In genomic region chr17:7840441-7840840, GRCh38 we compare ENCODE assay signal across 9 cellular contexts. TPM values are rescaled to one million over a fixed set of nuclear protein-coding genes. Genes with fewer than 3 reads are reported as not detected.
DNase-seq lines count a peak whose midpoint lies in the region; ATAC-seq, FAIRE-seq and TF ChIP-seq lines count a peak whose summit lies in the region.
"Had no signal": no experiment of that assay in that cellular context is flagged by ENCODE, and none has a peak within 500 bp of the region (broad histone marks: within the 10 kb centered on the region; RNA-seq: fewer than 3 reads in every experiment).

No MANE protein-coding gene starts in this region.

- CTCF ChIA-PET in HepG2 (lab: Yijun Ruan, JAX; ENCODE audit: low intra/inter-chr PET ratio, low total read pairs) = no interaction called here

- H3K4me1 ChIP-seq in HepG2 (ENCODE audit: insufficient read depth, low read length) (peaks cover 47% of the 10 kb centered on the region), right lobe of liver (peaks cover 0 to 39% (median 8%) of the 10 kb centered on the region in 4 donors), muscle layer of duodenum (ENCODE audit: control insufficient read depth in 1 of 2, insufficient read depth in 2 of 2, low read length in 2 of 2) (peaks cover 37 to 52% of the 10 kb centered on the region in 2 donors), uterus (peaks cover 12 to 15% of the 10 kb centered on the region in 2 donors)

- H3K36me3 ChIP-seq in HepG2 (replicated peaks in 1 of 2; ENCODE audit: control insufficient read depth in 1 of 2, insufficient read depth in 2 of 2, low read length in 2 of 2) = peaks cover 3 to 6% of the 10 kb centered on the region in 2 experiments; a peak in 3 of 5 replicates
- peaks cover 0 to 4% (median 0%) of the 10 kb centered on the region in 4 donors for H3K36me3 ChIP-seq in right lobe of liver
- peaks cover 0 to 40% of the 10 kb centered on the region in 2 donors for H3K36me3 ChIP-seq in muscle layer of duodenum (ENCODE audit: control insufficient read depth in 1 of 2, insufficient read depth in 2 of 2, low read length in 2 of 2)
- H3K36me3 ChIP-seq in uterus = no peaks in the 10 kb centered on the region

- no peak for TF ChIP-seq RAD21 in HepG2 (CRISPR knock-in tag; IDR thresholded peaks at IDR 0.05)

- no peaks in the 10 kb centered on the region for H3K27me3 Mint-ChIP-seq in activated naive CD8-positive, alpha-beta T cell treated with anti-CD3 and anti-CD28 coated beads, Interleukin-2, amount 50 U/mL, for 24 hours

- H3K4me1 Mint-ChIP-seq in activated naive CD8-positive, alpha-beta T cell treated with anti-CD3 and anti-CD28 coated beads, Interleukin-2, amount 50 U/mL, for 24 hours = peaks cover 56% of the 10 kb centered on the region

- intact Hi-C loops in HepG2 (cut with micrococcal nuclease; ENCODE audit: unreplicated experiment) = loop anchor here (5.0 kb wide), 1 partner anchor 202 kb away; no protein-coding TSS in a partner anchor
- intact Hi-C loops in right lobe of liver (cut with DNase I) = no loop called here
- intact Hi-C loops in uterus (cut with DNase I; ENCODE audit: low total_unique reads) = no loop called here

- POLR2A ChIA-PET in HepG2 (lab: Yijun Ruan, JAX) = interaction anchor here (6.4 kb wide), 1 partner anchor 16 kb away, joined by 95 read pairs; the partner anchor contains the start of genes CYB5D1, NAA38 and TMEM88

- H3K4me2 ChIP-seq in HepG2 (ENCODE audit: low read depth, low read length) = peak overlapping the region; percentile 96

- peak overlapping the region; percentile 91 for H3K4me3 Mint-ChIP-seq in activated naive CD8-positive, alpha-beta T cell treated with anti-CD3 and anti-CD28 coated beads, Interleukin-2, amount 50 U/mL, for 24 hours

- H3K27ac ChIP-seq in HepG2 (ENCODE audit: extremely low read length, insufficient read depth, low read length) (peak overlapping the region; percentile 7), right lobe of liver (peak overlapping the region in 1 of 3 donors; percentile 99), muscle layer of duodenum (ENCODE audit: low read length) (peak overlapping the region; percentile 99), uterus (peak overlapping the region; percentile 95 to 99)

- H3K36me3 Mint-ChIP-seq in activated naive CD8-positive, alpha-beta T cell treated with anti-CD3 and anti-CD28 coated beads, Interleukin-2, amount 50 U/mL, for 24 hours (ENCODE audit: low read depth) = peaks cover 6% of the 10 kb centered on the region

- TF ChIP-seq EP300 in HepG2 (IDR thresholded peaks at IDR 0.05; ENCODE audit: low read depth in 2 of 2, low read length in 2 of 2) (no peak), HepG2 (CRISPR knock-in tag; IDR thresholded peaks at IDR 0.05; ENCODE audit: borderline replicate concordance) (no peak)

- H3K4me3 ChIP-seq in HepG2 (replicated peaks in 1 of 3; ENCODE audit: insufficient read depth in 1 of 3, low read depth in 2 of 3, low read length in 3 of 3) (peak overlapping the region in 1 of 3 experiments; percentile 83; a peak in 1 of 6 replicates), right lobe of liver (no peak overlapping the region), muscle layer of duodenum (ENCODE audit: low read depth in 1 of 2, low read length in 2 of 2) (peak overlapping the region in 1 of 2 donors; percentile 82), uterus (no peak overlapping the region)

- TF ChIP-seq CTCF in HepG2 (CRISPR knock-in tag; IDR thresholded peaks at IDR 0.05) (no peak), right lobe of liver (IDR thresholded peaks at IDR 0.05) (no peak), uterus (IDR thresholded peaks at IDR 0.05) (no peak)

- H3K79me2 ChIP-seq in HepG2 (ENCODE audit: insufficient read depth, low read length) = peaks cover 58% of the 10 kb centered on the region

- H3K9ac ChIP-seq in HepG2 (ENCODE audit: insufficient read depth, low read depth, low read length) = peak overlapping the region; percentile 96; the same call in 1 of the 2 replicates

- H3K27me3 ChIP-seq in HepG2 (ENCODE audit: control insufficient read depth in 1 of 2, insufficient read depth in 2 of 2, low read length in 2 of 2) (peaks cover 0 to 3% of the 10 kb centered on the region in 2 experiments; a peak in 1 of 5 replicates), right lobe of liver (no peaks in the 10 kb centered on the region), muscle layer of duodenum (ENCODE audit: low read depth, low read length) (no peaks in the 10 kb centered on the region), uterus (no peaks in the 10 kb centered on the region)

- TF ChIP-seq POLR2A in HepG2 (IDR thresholded peaks at IDR 0.05; ENCODE audit: insufficient read depth in 1 of 2, low read depth in 2 of 2, low read length in 2 of 2) = no peak
- TF ChIP-seq POLR2A in right lobe of liver (IDR thresholded peaks at IDR 0.05) = no peak
- no peak for TF ChIP-seq POLR2A in uterus (IDR thresholded peaks at IDR 0.05)

- ATAC-seq in HepG2 (no peak), right lobe of liver (no peak), HG03520 (IDR thresholded peaks at IDR 0.05; ENCODE audit: unreplicated experiment) (no peak)
- no peak for ATAC-seq in activated naive CD8-positive, alpha-beta T cell treated with anti-CD3 and anti-CD28 coated beads, Interleukin-2, amount 50 U/mL, for 24 hours

- WGBS in HepG2 (ENCODE audit: low lambda C conversion rate) = 70% methylated on average over 1 of the region's 1 CpG
- WGBS in right lobe of liver (ENCODE audit: insufficient coverage, low coverage, low lambda C conversion rate, missing lambda C conversion rate) = 62% methylated on average over 1 of the region's 1 CpG

- H3K27ac Mint-ChIP-seq in activated naive CD8-positive, alpha-beta T cell treated with anti-CD3 and anti-CD28 coated beads, Interleukin-2, amount 50 U/mL, for 24 hours = peak overlapping the region; percentile 99

- in situ Hi-C loops in HepG2 (cut with HindIII; ENCODE audit: extremely low pct_ligation_motif_present, low pct_unique_long_range_greater_than_20kb) = loop anchor here (10.0 kb wide), 1 partner anchor 266 kb away; the partner anchor contains the start of gene CD68

- H3K9me3 ChIP-seq in HepG2 (ENCODE audit: low read length) (no peaks in the 10 kb centered on the region), right lobe of liver (no peaks in the 10 kb centered on the region), muscle layer of duodenum (ENCODE audit: control insufficient read depth in 1 of 2, low read length in 2 of 2) (no peaks in the 10 kb centered on the region), uterus (no peaks in the 10 kb centered on the region)

- no peak for FAIRE-seq in HepG2 (lab: Jason Lieb, UNC)

- no peaks in the 10 kb centered on the region for H3K9me3 Mint-ChIP-seq in activated naive CD8-positive, alpha-beta T cell treated with anti-CD3 and anti-CD28 coated beads, Interleukin-2, amount 50 U/mL, for 24 hours

- BruUV-seq in HepG2 (replicated peaks; lab: Mats Ljungman, UMichigan) = no TSS peak

- no peak overlapping the region for H2AFZ ChIP-seq in HepG2 (ENCODE audit: low read length)

- DNase-seq in HepG2 (ENCODE audit: low spot score) (no peak), right lobe of liver (no peak), uterus (no peak), T-helper 9 cell (no peak)
- DNase-seq in activated naive CD8-positive, alpha-beta T cell treated with anti-CD3 and anti-CD28 coated beads, Interleukin-2, amount 50 U/mL, for 24 hours = no peak
- DNase-seq in stimulated activated CD4-positive, alpha-beta T cell treated with anti-CD3 and anti-CD28 coated beads, Interleukin-2, amount 100 ng/mL, for 48 hours = no peak
- DNase-seq: T1000 had no signal

- peaks cover 23% of the 10 kb centered on the region for H4K20me1 ChIP-seq in HepG2 (ENCODE audit: insufficient read depth, low read length)

RNA-seq across cellular contexts. Expression of gene KDM6B, which starts 6.4 kb away (rescaled TPM):
- total RNA-seq in HepG2 (2016; rRNA removed; fragmentation: Illumina TruSeq; extraction: Trizol) (2.1 and 2.2 TPM in 2 replicates), right lobe of liver (10 to 100 TPM in 4 of 6 experiments, 1 to 10 TPM in 2; 6.1 to 12.8 (median 10.9) TPM), uterus (10 to 100 TPM in 1 of 4 donors, 1 to 10 TPM in 3; 2.6 to 47.9 (median 4.4) TPM)
- total RNA-seq in HepG2 (2016; cell fraction: cytosol; rRNA removed; fragmentation: Illumina TruSeq; extraction: Trizol; ENCODE audit: low read depth) = 0.30 and 1.9 TPM in 2 replicates
- 1.3 and 1.6 TPM in 2 replicates for total RNA-seq in HepG2 (2016; cell fraction: insoluble cytoplasmic fraction; rRNA removed; fragmentation: Illumina TruSeq; extraction: Trizol)
- 1.7 and 3.1 TPM in 2 replicates for total RNA-seq in HepG2 (2016; cell fraction: membrane; rRNA removed; fragmentation: Illumina TruSeq; extraction: Trizol)
- total RNA-seq in HepG2 (2016; cell fraction: nucleus; rRNA removed; fragmentation: Illumina TruSeq; extraction: Trizol) = 5.8 and 6.2 TPM in 2 replicates
- polyA plus RNA-seq in HepG2 (2011; rRNA removed) = 1.3 and 1.9 TPM in 2 replicates
- polyA plus RNA-seq in HepG2 (2011; cell fraction: cytosol; rRNA removed) = 0.42 and 0.82 TPM in 2 replicates
- polyA plus RNA-seq in HepG2 (2011; cell fraction: nucleus; rRNA removed) = 18.1 and 23.2 TPM in 2 replicates
- 8.4 and 13.6 TPM in 2 replicates for polyA plus RNA-seq in HepG2 (2012)
- 0.37 and 0.83 TPM in 2 replicates for polyA plus RNA-seq in HepG2 (2016; cell fraction: cytosol; fragmentation: Illumina TruSeq; extraction: Trizol; ENCODE audit: low read depth)
- polyA plus RNA-seq in HepG2 (2016; cell fraction: insoluble cytoplasmic fraction; fragmentation: Illumina TruSeq; extraction: Trizol; ENCODE audit: low read depth) = 2.4 and 4.0 TPM in 2 replicates
- polyA plus RNA-seq in HepG2 (2016; cell fraction: membrane; fragmentation: Illumina TruSeq; extraction: Trizol; ENCODE audit: low read depth) = 0.80 and 1.7 TPM in 2 replicates
- 21.8 and 22.9 TPM in 2 replicates for polyA plus RNA-seq in HepG2 (2016; cell fraction: nucleus; fragmentation: Illumina TruSeq; extraction: Trizol; ENCODE audit: insufficient read depth, low read depth)
- 3.6 and 8.2 TPM in 2 replicates for polyA minus RNA-seq in HepG2 (2011; rRNA and poly(A)+ RNA removed; ENCODE audit: low replicate concordance)
- polyA minus RNA-seq in HepG2 (2011; cell fraction: cytosol; rRNA and poly(A)+ RNA removed) = 2.2 and 3.8 TPM in 2 replicates
- polyA minus RNA-seq in HepG2 (2011; cell fraction: nucleus; rRNA and poly(A)+ RNA removed) = 18.7 and 21.1 TPM in 2 replicates

RNA-seq across cellular contexts. Expression of gene TMEM88, which starts 14.4 kb away (rescaled TPM):
- total RNA-seq in HepG2 (2016; rRNA removed; fragmentation: Illumina TruSeq; extraction: Trizol) = 0.31 TPM in 1 of 2 replicates, not detected in the other
- not detected in 2 replicates for total RNA-seq in HepG2 (2016; cell fraction: cytosol; rRNA removed; fragmentation: Illumina TruSeq; extraction: Trizol; ENCODE audit: low read depth)
- total RNA-seq in HepG2 (2016; cell fraction: insoluble cytoplasmic fraction; rRNA removed; fragmentation: Illumina TruSeq; extraction: Trizol) = 0.19 TPM in 1 of 2 replicates, not detected in the other
- total RNA-seq in HepG2 (2016; cell fraction: membrane; rRNA removed; fragmentation: Illumina TruSeq; extraction: Trizol) = not detected in 2 replicates
- 1.1 TPM in 1 of 2 replicates, not detected in the other for total RNA-seq in HepG2 (2016; cell fraction: nucleus; rRNA removed; fragmentation: Illumina TruSeq; extraction: Trizol)
- polyA plus RNA-seq in HepG2 (2011; rRNA removed) = 0.66 and 0.84 TPM in 2 replicates
- 0.08 and 0.43 TPM in 2 replicates for polyA plus RNA-seq in HepG2 (2011; cell fraction: cytosol; rRNA removed)
- polyA plus RNA-seq in HepG2 (2011; cell fraction: nucleus; rRNA removed) = 7.3 and 9.6 TPM in 2 replicates
- polyA plus RNA-seq in HepG2 (2012) = 0.51 and 1.9 TPM in 2 replicates
- polyA plus RNA-seq in HepG2 (2016; cell fraction: cytosol; fragmentation: Illumina TruSeq; extraction: Trizol; ENCODE audit: low read depth) = 0.26 and 0.33 TPM in 2 replicates
- 0.28 and 0.30 TPM in 2 replicates for polyA plus RNA-seq in HepG2 (2016; cell fraction: insoluble cytoplasmic fraction; fragmentation: Illumina TruSeq; extraction: Trizol; ENCODE audit: low read depth)
- 0.23 and 0.27 TPM in 2 replicates for polyA plus RNA-seq in HepG2 (2016; cell fraction: membrane; fragmentation: Illumina TruSeq; extraction: Trizol; ENCODE audit: low read depth)
- 4.6 and 6.5 TPM in 2 replicates for polyA plus RNA-seq in HepG2 (2016; cell fraction: nucleus; fragmentation: Illumina TruSeq; extraction: Trizol; ENCODE audit: insufficient read depth, low read depth)
- 0.36 TPM in 1 of 2 replicates, not detected in the other for polyA minus RNA-seq in HepG2 (2011; rRNA and poly(A)+ RNA removed; ENCODE audit: low replicate concordance)
- not detected in 2 replicates for polyA minus RNA-seq in HepG2 (2011; cell fraction: cytosol; rRNA and poly(A)+ RNA removed)
- 1.3 and 2.7 TPM in 2 replicates for polyA minus RNA-seq in HepG2 (2011; cell fraction: nucleus; rRNA and poly(A)+ RNA removed)
- 1 to 10 TPM in 4 of 6 experiments, under 1 TPM in 2; 0.74 to 2.4 (median 1.2) TPM for total RNA-seq in right lobe of liver
- total RNA-seq in uterus = 10 to 100 TPM in 3 of 4 donors, 1 to 10 TPM in 1; 7.3 to 68.1 (median 28.1) TPM

RNA-seq across cellular contexts. Expression of gene NAA38, which starts 16.9 kb away (rescaled TPM):
- 91.6 and 105 TPM in 2 replicates for total RNA-seq in HepG2 (2016; rRNA removed; fragmentation: Illumina TruSeq; extraction: Trizol)
- 62.3 and 74.3 TPM in 2 replicates for total RNA-seq in HepG2 (2016; cell fraction: cytosol; rRNA removed; fragmentation: Illumina TruSeq; extraction: Trizol; ENCODE audit: low read depth)
- total RNA-seq in HepG2 (2016; cell fraction: insoluble cytoplasmic fraction; rRNA removed; fragmentation: Illumina TruSeq; extraction: Trizol) = 94.6 and 120 TPM in 2 replicates
- total RNA-seq in HepG2 (2016; cell fraction: membrane; rRNA removed; fragmentation: Illumina TruSeq; extraction: Trizol) = 54.2 and 67.7 TPM in 2 replicates
- total RNA-seq in HepG2 (2016; cell fraction: nucleus; rRNA removed; fragmentation: Illumina TruSeq; extraction: Trizol) = 37.3 and 42.0 TPM in 2 replicates
- 43.9 and 46.9 TPM in 2 replicates for polyA plus RNA-seq in HepG2 (2011; rRNA removed)
- polyA plus RNA-seq in HepG2 (2011; cell fraction: cytosol; rRNA removed) = 35.2 and 66.3 TPM in 2 replicates
- 36.8 and 49.2 TPM in 2 replicates for polyA plus RNA-seq in HepG2 (2011; cell fraction: nucleus; rRNA removed)
- polyA plus RNA-seq in HepG2 (2012) = 19.2 and 22.5 TPM in 2 replicates
- 53.8 and 75.0 TPM in 2 replicates for polyA plus RNA-seq in HepG2 (2016; cell fraction: cytosol; fragmentation: Illumina TruSeq; extraction: Trizol; ENCODE audit: low read depth)
- polyA plus RNA-seq in HepG2 (2016; cell fraction: insoluble cytoplasmic fraction; fragmentation: Illumina TruSeq; extraction: Trizol; ENCODE audit: low read depth) = 69.5 and 79.8 TPM in 2 replicates
- 39.8 and 49.0 TPM in 2 replicates for polyA plus RNA-seq in HepG2 (2016; cell fraction: membrane; fragmentation: Illumina TruSeq; extraction: Trizol; ENCODE audit: low read depth)
- polyA plus RNA-seq in HepG2 (2016; cell fraction: nucleus; fragmentation: Illumina TruSeq; extraction: Trizol; ENCODE audit: insufficient read depth, low read depth) = 46.6 and 50.5 TPM in 2 replicates
- polyA minus RNA-seq in HepG2 (2011; rRNA and poly(A)+ RNA removed; ENCODE audit: low replicate concordance) = 21.5 and 58.0 TPM in 2 replicates
- 35.5 and 51.8 TPM in 2 replicates for polyA minus RNA-seq in HepG2 (2011; cell fraction: cytosol; rRNA and poly(A)+ RNA removed)
- 13.3 and 23.4 TPM in 2 replicates for polyA minus RNA-seq in HepG2 (2011; cell fraction: nucleus; rRNA and poly(A)+ RNA removed)
- 10 to 100 TPM; 27.2 to 43.0 (median 30.8) TPM for total RNA-seq in right lobe of liver
- total RNA-seq in uterus = 10 to 100 TPM in 3 of 4 donors, 1 to 10 TPM in 1; 3.6 to 94.7 (median 48.1) TPM

RNA-seq across cellular contexts. Expression of gene CYB5D1, which starts 17.4 kb away (rescaled TPM):
- total RNA-seq in HepG2 (2016; rRNA removed; fragmentation: Illumina TruSeq; extraction: Trizol) (17.0 and 21.4 TPM in 2 replicates), right lobe of liver (10 to 100 TPM in 1 of 6 experiments, 1 to 10 TPM in 5; 6.0 to 11.7 (median 7.4) TPM), uterus (10 to 100 TPM in 3 of 4 donors, 1 to 10 TPM in 1; 3.1 to 17.6 (median 16.2) TPM)
- total RNA-seq in HepG2 (2016; cell fraction: cytosol; rRNA removed; fragmentation: Illumina TruSeq; extraction: Trizol; ENCODE audit: low read depth) = 1.1 TPM in 2 replicates
- 16.9 and 20.4 TPM in 2 replicates for total RNA-seq in HepG2 (2016; cell fraction: insoluble cytoplasmic fraction; rRNA removed; fragmentation: Illumina TruSeq; extraction: Trizol)
- 9.5 and 12.3 TPM in 2 replicates for total RNA-seq in HepG2 (2016; cell fraction: membrane; rRNA removed; fragmentation: Illumina TruSeq; extraction: Trizol)
- 9.1 and 10.0 TPM in 2 replicates for total RNA-seq in HepG2 (2016; cell fraction: nucleus; rRNA removed; fragmentation: Illumina TruSeq; extraction: Trizol)
- polyA plus RNA-seq in HepG2 (2011; rRNA removed) = 7.9 and 8.9 TPM in 2 replicates
- 7.7 and 8.1 TPM in 2 replicates for polyA plus RNA-seq in HepG2 (2011; cell fraction: cytosol; rRNA removed)
- 7.1 and 7.3 TPM in 2 replicates for polyA plus RNA-seq in HepG2 (2011; cell fraction: nucleus; rRNA removed)
- 5.1 and 7.4 TPM in 2 replicates for polyA plus RNA-seq in HepG2 (2012)
- polyA plus RNA-seq in HepG2 (2016; cell fraction: cytosol; fragmentation: Illumina TruSeq; extraction: Trizol; ENCODE audit: low read depth) = 1.4 and 1.9 TPM in 2 replicates
- 20.6 and 21.0 TPM in 2 replicates for polyA plus RNA-seq in HepG2 (2016; cell fraction: insoluble cytoplasmic fraction; fragmentation: Illumina TruSeq; extraction: Trizol; ENCODE audit: low read depth)
- polyA plus RNA-seq in HepG2 (2016; cell fraction: membrane; fragmentation: Illumina TruSeq; extraction: Trizol; ENCODE audit: low read depth) = 6.2 and 7.1 TPM in 2 replicates
- polyA plus RNA-seq in HepG2 (2016; cell fraction: nucleus; fragmentation: Illumina TruSeq; extraction: Trizol; ENCODE audit: insufficient read depth, low read depth) = 14.1 and 14.8 TPM in 2 replicates
- polyA minus RNA-seq in HepG2 (2011; rRNA and poly(A)+ RNA removed; ENCODE audit: low replicate concordance) = 9.3 and 30.2 TPM in 2 replicates
- polyA minus RNA-seq in HepG2 (2011; cell fraction: cytosol; rRNA and poly(A)+ RNA removed) = 4.3 and 5.6 TPM in 2 replicates
- polyA minus RNA-seq in HepG2 (2011; cell fraction: nucleus; rRNA and poly(A)+ RNA removed) = 4.2 and 6.0 TPM in 2 replicates

RNA-seq across cellular contexts. Expression of gene CHD3, which starts 48.1 kb away (rescaled TPM):
- total RNA-seq in HepG2 (2016; rRNA removed; fragmentation: Illumina TruSeq; extraction: Trizol) (3.3 and 3.7 TPM in 2 replicates), right lobe of liver (1 to 10 TPM; 3.2 to 7.2 (median 5.1) TPM), uterus (100 to 1,000 TPM in 3 of 4 donors, 10 to 100 TPM in 1; 81.0 to 165 (median 133) TPM)
- 0.20 and 0.53 TPM in 2 replicates for total RNA-seq in HepG2 (2016; cell fraction: cytosol; rRNA removed; fragmentation: Illumina TruSeq; extraction: Trizol; ENCODE audit: low read depth)
- total RNA-seq in HepG2 (2016; cell fraction: insoluble cytoplasmic fraction; rRNA removed; fragmentation: Illumina TruSeq; extraction: Trizol) = 1.6 and 3.6 TPM in 2 replicates
- total RNA-seq in HepG2 (2016; cell fraction: membrane; rRNA removed; fragmentation: Illumina TruSeq; extraction: Trizol) = 1.1 and 3.2 TPM in 2 replicates
- 4.7 and 9.3 TPM in 2 replicates for total RNA-seq in HepG2 (2016; cell fraction: nucleus; rRNA removed; fragmentation: Illumina TruSeq; extraction: Trizol)
- polyA plus RNA-seq in HepG2 (2011; rRNA removed) = 2.7 and 3.3 TPM in 2 replicates
- 1.8 and 1.9 TPM in 2 replicates for polyA plus RNA-seq in HepG2 (2011; cell fraction: cytosol; rRNA removed)
- polyA plus RNA-seq in HepG2 (2011; cell fraction: nucleus; rRNA removed) = 21.5 and 21.6 TPM in 2 replicates
- polyA plus RNA-seq in HepG2 (2012) = 6.4 and 10.0 TPM in 2 replicates
- 0.57 and 0.75 TPM in 2 replicates for polyA plus RNA-seq in HepG2 (2016; cell fraction: cytosol; fragmentation: Illumina TruSeq; extraction: Trizol; ENCODE audit: low read depth)
- 1.8 and 5.2 TPM in 2 replicates for polyA plus RNA-seq in HepG2 (2016; cell fraction: insoluble cytoplasmic fraction; fragmentation: Illumina TruSeq; extraction: Trizol; ENCODE audit: low read depth)
- 1.1 and 1.3 TPM in 2 replicates for polyA plus RNA-seq in HepG2 (2016; cell fraction: membrane; fragmentation: Illumina TruSeq; extraction: Trizol; ENCODE audit: low read depth)
- 15.5 and 16.4 TPM in 2 replicates for polyA plus RNA-seq in HepG2 (2016; cell fraction: nucleus; fragmentation: Illumina TruSeq; extraction: Trizol; ENCODE audit: insufficient read depth, low read depth)
- polyA minus RNA-seq in HepG2 (2011; rRNA and poly(A)+ RNA removed; ENCODE audit: low replicate concordance) = 8.0 and 73.1 TPM in 2 replicates
- polyA minus RNA-seq in HepG2 (2011; cell fraction: cytosol; rRNA and poly(A)+ RNA removed) = 3.3 and 3.9 TPM in 2 replicates
- 9.1 and 12.4 TPM in 2 replicates for polyA minus RNA-seq in HepG2 (2011; cell fraction: nucleus; rRNA and poly(A)+ RNA removed)
